Comparison of ENCODE assay signal across 28 cellular contexts in genomic region chr13:59891053-59891452, GRCh38.
"Had no signal": no experiment of that assay in that cellular context is flagged by ENCODE, and none has a peak within 500 bp of the region (broad histone marks: within the 10 kb centered on the region; RNA-seq: fewer than 3 reads in every experiment).

No MANE protein-coding gene starts in this region.

- FAIRE-seq: endometrium, kidney had no signal

- H3K9me3 ChIP-seq: gastroesophageal sphincter, heart left ventricle, suprapubic skin, transverse colon, upper lobe of right lung, uterus had no signal

- H3K4me1 ChIP-seq: foreskin keratinocyte, gastroesophageal sphincter, heart left ventricle, neural progenitor cell, suprapubic skin, upper lobe of right lung, uterus had no signal

- H3K79me2 ChIP-seq: hepatocyte had no signal

- H3K36me3 ChIP-seq: gastroesophageal sphincter, heart left ventricle, neural progenitor cell, suprapubic skin, transverse colon, upper lobe of right lung, uterus had no signal

- ATAC-seq: effector memory CD8-positive, alpha-beta T cell; esophagus mucosa; foreskin keratinocyte; gastroesophageal sphincter; heart left ventricle; left lobe of liver; naive thymus-derived CD4-positive, alpha-beta T cell; sciatic nerve; stimulated activated naive CD8-positive, alpha-beta T cell treated with anti-CD3 and anti-CD28 coated beads, Interleukin-15, amount 100 ng/mL, for 72 hours; upper lobe of right lung had no signal

- H3K4me3 ChIP-seq: gastroesophageal sphincter, heart left ventricle, hepatocyte, lung, neural progenitor cell, smooth muscle cell, suprapubic skin, transverse colon, upper lobe of right lung, uterus had no signal

- DNase-seq: cortex of kidney; effector memory CD8-positive, alpha-beta T cell; foreskin keratinocyte; heart left ventricle; kidney; mesenchymal stem cell; midbrain; naive thymus-derived CD4-positive, alpha-beta T cell; stimulated activated CD4-positive, alpha-beta T cell treated with anti-CD3 and anti-CD28 coated beads, Interleukin-12 subunit alpha, Interleukin-12 subunit beta, amount 100 ng/mL, for 4 hours; stimulated activated CD4-positive, alpha-beta T cell treated with anti-CD3 and anti-CD28 coated beads, Interleukin-1b, Interleukin-23, amount 100 ng/mL, for 48 hours; stimulated activated CD4-positive, alpha-beta T cell treated with anti-CD3 and anti-CD28 coated beads, Interleukin-4, amount 100 ng/mL, for 1 hour; stimulated activated CD8-positive, alpha-beta memory T cell treated with anti-CD3 and anti-CD28 coated beads, Interleukin-4, amount 100 ng/mL, for 48 hours; stimulated activated naive CD4-positive, alpha-beta T cell; stimulated activated naive CD8-positive, alpha-beta T cell treated with anti-CD3 and anti-CD28 coated beads, Interleukin-15, amount 100 ng/mL, for 72 hours; transverse colon; upper lobe of right lung; uterus had no signal

- H3K9ac ChIP-seq: neural progenitor cell had no signal

- H2AFZ ChIP-seq: hepatocyte, neural progenitor cell had no signal

- H3K27me3 ChIP-seq: foreskin keratinocyte, gastroesophageal sphincter, heart left ventricle, hepatocyte, neural progenitor cell, suprapubic skin, transverse colon, upper lobe of right lung, uterus had no signal

- H3K27ac ChIP-seq: epithelial cell of prostate, foreskin keratinocyte, gastroesophageal sphincter, heart left ventricle, hepatocyte, neural progenitor cell, suprapubic skin, transverse colon, upper lobe of right lung, uterus had no signal

- H3K4me2 ChIP-seq: hepatocyte, neural progenitor cell, smooth muscle cell had no signal
